In the genomic region with DNA sequence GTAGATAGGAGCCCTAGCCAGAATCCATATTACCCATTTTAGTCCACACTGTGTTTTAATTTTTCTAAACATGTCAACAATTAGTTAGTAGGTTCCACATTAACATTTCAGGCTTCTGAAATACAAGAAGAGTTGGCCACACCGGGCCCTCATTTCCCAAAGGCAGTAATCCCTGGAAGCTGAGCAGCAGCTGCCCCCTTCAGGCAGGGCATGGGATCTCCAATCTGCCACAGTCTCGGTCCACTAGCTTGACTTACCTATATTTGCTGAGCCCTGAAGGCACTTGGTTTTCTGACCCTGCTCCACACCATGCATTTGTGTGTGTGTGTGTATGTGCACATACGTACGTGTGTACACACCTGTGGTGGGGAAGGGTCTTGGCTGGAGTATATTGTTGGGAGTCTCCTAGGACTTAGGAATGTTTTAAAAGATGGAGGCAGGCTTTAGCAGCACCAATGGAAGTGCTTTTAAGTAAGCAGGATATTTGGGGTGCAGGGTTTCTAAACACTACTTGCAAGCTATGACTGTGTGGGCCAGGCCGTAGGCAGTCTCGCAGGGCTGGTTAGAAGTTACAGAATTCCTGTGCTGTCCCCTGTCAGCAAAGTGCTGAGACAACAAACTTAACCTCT, we compare ENCODE assay signal across 9 cellular contexts.
DNase-seq lines count a peak whose midpoint lies in the region; ATAC-seq and TF ChIP-seq lines count a peak whose summit lies in the region.
"Had no signal": no experiment of that assay in that cellular context is flagged by ENCODE, and none has a peak within 500 bp of the region (broad histone marks: within the 10 kb centered on the region; RNA-seq: fewer than 3 reads in every experiment).

No MANE protein-coding gene starts in this region.

- H3K36me3 Mint-ChIP-seq in activated T-cell treated with anti-CD3 and anti-CD28 coated beads, Interleukin-2, amount 50 U/mL, for 4 hours (ENCODE audit: insufficient read depth): peaks cover 1% of the 10 kb centered on the region
- H3K36me3 Mint-ChIP-seq: naive B cell had no signal

- H3K36me3 ChIP-seq in lower lobe of right lung: no peaks in the 10 kb centered on the region

- no peaks in the 10 kb centered on the region for H3K9me3 ChIP-seq in lower lobe of right lung

- no peak overlapping the region for H3K27ac ChIP-seq in lower lobe of right lung

- no peaks in the 10 kb centered on the region for H3K27me3 ChIP-seq in lower lobe of right lung (ENCODE audit: low read depth)

- peaks cover 4% of the 10 kb centered on the region for H3K9me3 Mint-ChIP-seq in activated T-cell treated with anti-CD3 and anti-CD28 coated beads, Interleukin-2, amount 50 U/mL, for 4 hours

- DNase-seq in GDM1 (lab: John Stamatoyannopoulos, UW): peak; percentile 8
- DNase-seq in HT-29 (ENCODE audit: low spot score): peak; percentile 63
- DNase-seq in SHP77 treated with DMSO at 0.1 percent for 48 hours (lab: John Stamatoyannopoulos, UW): peak; percentile 57
- DNase-seq in lower lobe of right lung: no peak
- DNase-seq in activated T-cell treated with anti-CD3 and anti-CD28 coated beads, Interleukin-2, amount 50 U/mL, for 4 hours: no peak
- no peak for DNase-seq in NOMO-1 (lab: John Stamatoyannopoulos, UW; ENCODE audit: unreplicated experiment in 2 of 2)
- DNase-seq: naive B cell had no signal

- H3K4me1 ChIP-seq in lower lobe of right lung: no peaks in the 10 kb centered on the region

- TF ChIP-seq CTCF in lower lobe of right lung (IDR thresholded peaks at IDR 0.05): peak; percentile 41

- H3K4me3 Mint-ChIP-seq in activated T-cell treated with anti-CD3 and anti-CD28 coated beads, Interleukin-2, amount 50 U/mL, for 4 hours: no peak overlapping the region
- H3K4me3 Mint-ChIP-seq: naive B cell had no signal

- no peaks in the 10 kb centered on the region for H3K4me1 Mint-ChIP-seq in activated T-cell treated with anti-CD3 and anti-CD28 coated beads, Interleukin-2, amount 50 U/mL, for 4 hours (ENCODE audit: low read depth)
- H3K4me1 Mint-ChIP-seq: naive B cell had no signal

- intact Hi-C loops in lower lobe of right lung (cut with DNase I): no loop called here

- no peaks in the 10 kb centered on the region for H3K27me3 Mint-ChIP-seq in activated T-cell treated with anti-CD3 and anti-CD28 coated beads, Interleukin-2, amount 50 U/mL, for 4 hours (ENCODE audit: low read depth)
- H3K27me3 Mint-ChIP-seq: naive B cell had no signal

- ATAC-seq in lower lobe of right lung: peak; percentile 33 to 56
- no peak for ATAC-seq in activated T-cell treated with anti-CD3 and anti-CD28 coated beads, Interleukin-2, amount 50 U/mL, for 4 hours
- ATAC-seq in HG03565 (IDR thresholded peaks at IDR 0.05; ENCODE audit: unreplicated experiment): no peak
- ATAC-seq in HG02840 (IDR thresholded peaks at IDR 0.05; ENCODE audit: low FRiP score, unreplicated experiment): no peak

- no peak overlapping the region for H3K4me3 ChIP-seq in lower lobe of right lung

Comparison
In these comparisons a context has a peak if more than half of its experiments do, and no peak if none do; other contexts are left out.
1. DNase-seq: peak in GDM1 (single experiment), HT-29 (single experiment) and SHP77 treated with DMSO at 0.1 percent for 48 hours (single experiment); none in lower lobe of right lung (single experiment), activated T-cell treated with anti-CD3 and anti-CD28 coated beads, Interleukin-2, amount 50 U/mL, for 4 hours (single experiment) and NOMO-1 (0 of 2).
2. ATAC-seq: peak in lower lobe of right lung (2 of 2); none in activated T-cell treated with anti-CD3 and anti-CD28 coated beads, Interleukin-2, amount 50 U/mL, for 4 hours (0 of 2), HG03565 (single experiment) and HG02840 (single experiment).